18 cellular contexts compared by ENCODE assay signal in genomic region chr10:44997105-44997748, GRCh38. TPM values are rescaled to one million over a fixed set of nuclear protein-coding genes. Genes with fewer than 3 reads are reported as not detected.
DNase-seq lines count a peak whose midpoint lies in the region; ATAC-seq and TF ChIP-seq lines count a peak whose summit lies in the region.
"Had no signal": no experiment of that assay in that cellular context is flagged by ENCODE, and none has a peak within 500 bp of the region (broad histone marks: within the 10 kb centered on the region; RNA-seq: fewer than 3 reads in every experiment).

No MANE protein-coding gene starts in this region.

- WGBS in testis, 2 donors, result 87 to 90% methylated on average over 6 of the region's 6 CpGs

- H3K4me1 Mint-ChIP-seq in endothelial cell (ENCODE audit: unreplicated experiment) (peaks cover 28% of the 10 kb centered on the region), Caco-2 (ENCODE audit: low read depth, unreplicated experiment) (peaks cover 43% of the 10 kb centered on the region)

- intact Hi-C loops in dorsolateral prefrontal cortex (cut with DNase I) (no loop called here), testis (cut with DNase I; ENCODE audit: low total_unique reads) (no loop called here), Caco-2 (cut with micrococcal nuclease; ENCODE audit: unreplicated experiment) (no loop called here)

- peaks cover 0 to 13% (median 0%) of the 10 kb centered on the region in 3 donors for H3K36me3 ChIP-seq in Peyer's patch
- H3K36me3 ChIP-seq in muscle layer of duodenum (ENCODE audit: control insufficient read depth in 1 of 2, insufficient read depth in 2 of 2, low read length in 2 of 2), result peaks cover 6 to 15% of the 10 kb centered on the region in 2 donors
- no peaks in the 10 kb centered on the region for H3K36me3 ChIP-seq in testis (ENCODE audit: low read depth, missing control alignments)
- no peaks in the 10 kb centered on the region for H3K36me3 ChIP-seq in Caco-2 (ENCODE audit: control insufficient read depth, insufficient read depth, low read length)

- H3K4me3 Mint-ChIP-seq in endothelial cell (ENCODE audit: unreplicated experiment), result no peak overlapping the region
- no peak overlapping the region for H3K4me3 Mint-ChIP-seq in Caco-2 (ENCODE audit: unreplicated experiment)
- H3K4me3 Mint-ChIP-seq: activated T-cell treated with anti-CD3 and anti-CD28 coated beads, Interleukin-2, amount 50 U/mL, for 4 hours; T-cell had no signal

- H3K27ac ChIP-seq in Peyer's patch (peak overlapping the region; percentile 55 to 85 (median 74)), dorsolateral prefrontal cortex (peak overlapping the region; percentile 69 to 98 (median 93)), muscle layer of duodenum (ENCODE audit: low read length) (peak overlapping the region; percentile 52), testis (peak overlapping the region; percentile 75 to 86)

- H3K9me3 ChIP-seq in Peyer's patch, result no peaks in the 10 kb centered on the region
- no peaks in the 10 kb centered on the region for H3K9me3 ChIP-seq in muscle layer of duodenum (ENCODE audit: control insufficient read depth in 1 of 2, low read length in 2 of 2)
- H3K9me3 ChIP-seq in testis, result no peaks in the 10 kb centered on the region
- H3K9me3 ChIP-seq in Caco-2, result no peaks in the 10 kb centered on the region

- DNase-seq in Peyer's patch, result no peak
- DNase-seq in dorsolateral prefrontal cortex, result no peak
- no peak for DNase-seq in testis
- DNase-seq in endothelial cell (ENCODE audit: low spot score), result no peak
- DNase-seq in foreskin fibroblast, result no peak
- DNase-seq in Caco-2, result no peak
- DNase-seq: activated CD4-positive, CD25-positive, alpha-beta regulatory T cell treated with anti-CD3 and anti-CD28 coated beads, Interleukin-2, amount 50 U/mL, for 72 hours; activated T-cell treated with anti-CD3 and anti-CD28 coated beads, Interleukin-2, amount 50 U/mL, for 4 hours; effector memory CD4-positive, alpha-beta T cell; EL; left colon; NCI-H1105 treated with DMSO at 0.1 percent for 48 hours; PC-3; stimulated activated CD4-positive, alpha-beta T cell treated with anti-CD3 and anti-CD28 coated beads, Interleukin-12 subunit alpha, Interleukin-12 subunit beta, amount 100 ng/mL, for 4 hours; T-cell had no signal

- no peak for TF ChIP-seq POLR2A in Peyer's patch (IDR thresholded peaks at IDR 0.05)
- TF ChIP-seq POLR2A in testis (IDR thresholded peaks at IDR 0.05), result no peak

- H3K27ac Mint-ChIP-seq in endothelial cell (ENCODE audit: unreplicated experiment) (no peak overlapping the region), Caco-2 (ENCODE audit: unreplicated experiment) (no peak overlapping the region)
- H3K27ac Mint-ChIP-seq: T-cell had no signal

- H3K36me3 Mint-ChIP-seq in endothelial cell (ENCODE audit: low read depth, unreplicated experiment) (peaks cover 6% of the 10 kb centered on the region), Caco-2 (ENCODE audit: insufficient read depth, unreplicated experiment) (peaks cover 37% of the 10 kb centered on the region)
- H3K36me3 Mint-ChIP-seq: T-cell had no signal

- no peak overlapping the region for H3K4me3 ChIP-seq in Peyer's patch
- peak overlapping the region in 2 of 59 donors; percentile 8 to 22 for H3K4me3 ChIP-seq in dorsolateral prefrontal cortex
- H3K4me3 ChIP-seq in muscle layer of duodenum (ENCODE audit: low read depth in 1 of 2, low read length in 2 of 2), result peak overlapping the region in 1 of 2 donors; percentile 25
- H3K4me3 ChIP-seq in testis, result no peak overlapping the region
- no peak overlapping the region for H3K4me3 ChIP-seq in foreskin fibroblast (ENCODE audit: low read depth in 1 of 2, low read length in 2 of 2)
- H3K4me3 ChIP-seq in Caco-2 (ENCODE audit: low read depth, low read length), result no peak overlapping the region

- CTCF ChIA-PET in Caco-2 (lab: Charles Lee), result no interaction called here

- BruUV-seq in Caco-2 (replicated peaks; lab: Mats Ljungman, UMichigan), result no TSS peak

- H3K9me3 Mint-ChIP-seq in endothelial cell (ENCODE audit: unreplicated experiment) (no peaks in the 10 kb centered on the region), Caco-2 (ENCODE audit: unreplicated experiment) (no peaks in the 10 kb centered on the region)
- H3K9me3 Mint-ChIP-seq: activated T-cell treated with anti-CD3 and anti-CD28 coated beads, Interleukin-2, amount 50 U/mL, for 4 hours; neural crest cell had no signal

- POLR2A ChIA-PET in Caco-2 (lab: Charles Lee), result no interaction called here

- H3K27me3 ChIP-seq in Peyer's patch (no peaks in the 10 kb centered on the region), dorsolateral prefrontal cortex (no peaks in the 10 kb centered on the region), muscle layer of duodenum (ENCODE audit: low read depth, low read length) (no peaks in the 10 kb centered on the region), testis (no peaks in the 10 kb centered on the region), Caco-2 (replicated peaks; ENCODE audit: control insufficient read depth, insufficient read depth, low read length) (no peaks in the 10 kb centered on the region)

- no peak for ATAC-seq in GM18861 (IDR thresholded peaks at IDR 0.05; ENCODE audit: unreplicated experiment)
- ATAC-seq: activated T-cell treated with anti-CD3 and anti-CD28 coated beads, Interleukin-2, amount 50 U/mL, for 4 hours; left colon; PC-3; T-cell had no signal

- H3K27me3 Mint-ChIP-seq in endothelial cell (ENCODE audit: unreplicated experiment) (peaks cover 17% of the 10 kb centered on the region), Caco-2 (ENCODE audit: insufficient read depth, unreplicated experiment) (no peaks in the 10 kb centered on the region)
- H3K27me3 Mint-ChIP-seq: T-cell had no signal

- H3K4me1 ChIP-seq in Peyer's patch (peaks cover 0 to 36% (median 8%) of the 10 kb centered on the region in 4 donors), muscle layer of duodenum (ENCODE audit: control insufficient read depth in 1 of 2, insufficient read depth in 2 of 2, low read length in 2 of 2) (peaks cover 17 to 38% of the 10 kb centered on the region in 2 donors), testis (peaks cover 44% of the 10 kb centered on the region), Caco-2 (peaks cover 57% of the 10 kb centered on the region)

- TF ChIP-seq CTCF in Peyer's patch (IDR thresholded peaks at IDR 0.05) (no peak), dorsolateral prefrontal cortex (IDR thresholded peaks at IDR 0.05 in 54 of 56, conservative IDR thresholded peaks at IDR 0.05 in 2 of 56; ENCODE audit: low read depth in 1 of 56, partially characterized antibody in 56 of 56) (no peak), testis (IDR thresholded peaks at IDR 0.05) (no peak), endothelial cell (IDR thresholded peaks at IDR 0.05; ENCODE audit: unreplicated experiment) (no peak), foreskin fibroblast (IDR thresholded peaks at IDR 0.05; ENCODE audit: low read depth, low read length) (no peak), Caco-2 (IDR thresholded peaks at IDR 0.05; ENCODE audit: insufficient read depth in 1 of 2, low read depth in 1 of 2, low read length in 1 of 2, severe bottlenecking in 1 of 2, unreplicated experiment in 1 of 2) (no peak)

RNA-seq across cellular contexts. Expression of gene ZNF22, which starts 3.5 kb away (rescaled TPM):
- total RNA-seq in Peyer's patch, result 10 to 100 TPM in 1 of 4 donors, 1 to 10 TPM in 3; 4.7 to 19.0 (median 8.0) TPM
- total RNA-seq in dorsolateral prefrontal cortex, result 10 to 100 TPM in 117 of 120 experiments, 1 to 10 TPM in 3; 9.2 to 20.9 (median 14.1) TPM
- total RNA-seq in testis, result 10 to 100 TPM; 12.6 TPM
- polyA plus RNA-seq in testis (ENCODE audit: insufficient read depth, low read depth, low replicate concordance), result 12.6 TPM
- total RNA-seq in endothelial cell (ENCODE audit: unreplicated experiment), result 39.2 TPM
- total RNA-seq in Caco-2 (2022), result 46.5 and 60.8 TPM in 2 replicates

RNA-seq across cellular contexts. Expression of gene DEPP1, which starts 18.6 kb away (rescaled TPM):
- total RNA-seq in Peyer's patch (10 to 100 TPM in 3 of 4 donors, 1 to 10 TPM in 1; 3.9 to 96.0 (median 49.8) TPM), dorsolateral prefrontal cortex (100 to 1,000 TPM in 23 of 120 experiments, 10 to 100 TPM in 91, 1 to 10 TPM in 6; 8.1 to 234 (median 44.3) TPM), testis (10 to 100 TPM; 33.1 to 84.9 TPM), endothelial cell (ENCODE audit: unreplicated experiment) (22.5 TPM), Caco-2 (2022) (7.0 and 13.6 TPM in 2 replicates)
- polyA plus RNA-seq in testis (ENCODE audit: insufficient read depth, low read depth, low replicate concordance), result 29.1 TPM

RNA-seq across cellular contexts. Expression of gene RASSF4, which starts 37.6 kb away (rescaled TPM):
- total RNA-seq in Peyer's patch, result 10 to 100 TPM; 62.7 to 99.6 (median 68.2) TPM
- 100 to 1,000 TPM in 81 of 120 experiments, 10 to 100 TPM in 39; 54.6 to 175 (median 111) TPM for total RNA-seq in dorsolateral prefrontal cortex
- 10 to 100 TPM; 53.1 to 68.1 TPM for total RNA-seq in testis
- 28.2 TPM for polyA plus RNA-seq in testis (ENCODE audit: insufficient read depth, low read depth, low replicate concordance)
- 9.6 TPM for total RNA-seq in endothelial cell (ENCODE audit: unreplicated experiment)
- 40.8 and 55.6 TPM in 2 replicates for total RNA-seq in Caco-2 (2022)
